Comparison of ENCODE assay signal across 8 cellular contexts in the genomic region with DNA sequence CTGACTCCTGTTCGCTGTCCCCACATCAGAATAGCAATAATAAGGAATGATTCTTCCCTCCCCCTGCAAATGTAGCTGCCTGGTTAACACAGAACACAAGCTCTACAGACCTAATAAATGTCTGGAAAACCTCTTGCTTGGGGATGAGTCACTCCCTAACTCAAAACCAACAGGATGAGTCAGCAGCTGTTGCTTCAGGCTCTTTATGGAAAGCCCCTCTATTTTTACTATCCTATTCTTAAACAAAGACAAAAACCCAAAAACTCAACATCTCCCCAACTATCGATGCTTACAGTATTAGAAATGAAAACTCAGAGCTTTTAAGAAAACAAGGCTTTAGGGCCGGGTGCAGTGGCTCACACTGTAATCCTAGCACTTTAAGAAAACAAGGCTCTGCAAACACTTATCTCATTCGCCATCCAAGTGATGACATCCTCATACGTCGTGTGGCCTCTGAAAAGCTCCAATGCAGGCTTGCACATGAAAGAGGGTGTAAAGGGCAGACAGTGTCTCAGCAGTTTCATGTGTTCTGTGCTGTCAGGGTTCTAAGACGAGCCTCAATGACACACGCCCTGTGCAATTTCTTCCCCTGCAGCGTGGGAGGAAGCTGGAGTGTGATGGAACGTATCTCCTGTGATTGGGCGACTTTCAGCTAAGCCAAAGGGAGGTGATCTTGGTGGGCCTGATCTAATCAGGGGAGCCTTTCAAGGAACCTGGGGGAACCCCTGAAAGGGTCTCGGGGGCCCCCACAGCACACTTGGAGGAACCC.
A peak's percentile ranks its signal among the peaks of the same experiment; 100 is the strongest.
DNase-seq lines count a peak whose midpoint lies in the region; ATAC-seq and TF ChIP-seq lines count a peak whose summit lies in the region.

No MANE protein-coding gene starts in this region.

- H3K27ac ChIP-seq in colonic mucosa = peak overlapping the region; percentile 83
- H3K27ac ChIP-seq in mesodermal cell (ENCODE audit: low read depth, low read length, severe bottlenecking) = peak overlapping the region; percentile 100

- 64 to 65% methylated on average over 10 of the region's 12 CpGs for WGBS in mesodermal cell (ENCODE audit: insufficient coverage in 2 of 2), 2 experiments

- TF ChIP-seq CTCF in WTC11 (IDR thresholded peaks at IDR 0.05) (no peak), colonic mucosa (IDR thresholded peaks at IDR 0.05) (no peak)

- intact Hi-C loops in colonic mucosa (cut with DNase I) = no loop called here

- CTCF ChIA-PET in WTC11 (lab: Charles Lee) = interaction anchor here (0.5 to 1.8 kb wide), 6 partner anchors 18 to 77 kb away, joined by 3 to 11 read pairs (median 4); no protein-coding TSS in a partner anchor

- peaks cover 3% of the 10 kb centered on the region; the same call in 1 of the 2 replicates for H3K9me3 Mint-ChIP-seq in WTC11

- no peaks in the 10 kb centered on the region for H3K36me3 ChIP-seq in colonic mucosa
- peaks cover 42% of the 10 kb centered on the region for H3K36me3 ChIP-seq in mesodermal cell (ENCODE audit: control insufficient read depth, insufficient read depth, low read length)

- H3K4me3 ChIP-seq in colonic mucosa (no peak overlapping the region), mesodermal cell (ENCODE audit: extremely low read depth, insufficient read depth, low read length, poor library complexity, severe bottlenecking) (no peak overlapping the region)

- peaks cover 24% of the 10 kb centered on the region for H3K4me1 ChIP-seq in colonic mucosa
- H3K4me1 ChIP-seq in mesodermal cell (ENCODE audit: control insufficient read depth, insufficient read depth, low read length, poor library complexity, severe bottlenecking) = peaks cover 46% of the 10 kb centered on the region

- no peaks in the 10 kb centered on the region for H3K9me3 ChIP-seq in colonic mucosa
- peaks cover 11% of the 10 kb centered on the region for H3K9me3 ChIP-seq in mesodermal cell (ENCODE audit: control insufficient read depth, low read length)

- H3K27me3 Mint-ChIP-seq in WTC11 (ENCODE audit: low read depth) = no peaks in the 10 kb centered on the region

- H3K4me1 Mint-ChIP-seq in WTC11 = peaks cover 43% of the 10 kb centered on the region

- H3K27me3 ChIP-seq in colonic mucosa = no peaks in the 10 kb centered on the region

- DNase-seq in NCI-H146 (lab: John Stamatoyannopoulos, UW) (peak; percentile 23), NCI-H146 treated with DMSO at 0.1 percent for 48 hours (lab: John Stamatoyannopoulos, UW; ENCODE audit: unreplicated experiment) (no peak), MV-4-11 (lab: John Stamatoyannopoulos, UW) (peak; percentile 90), WTC11 (ENCODE audit: low spot score) (no peak), colonic mucosa (peak; percentile 45)
- peak; percentile 48 for DNase-seq in stimulated activated CD8-positive, alpha-beta memory T cell treated with anti-CD3 and anti-CD28 coated beads, Interleukin-4, amount 100 ng/mL, for 24 hours (ENCODE audit: low read depth)

- H3K9ac ChIP-seq in colonic mucosa (ENCODE audit: low read depth in 2 of 2, low read length in 2 of 2) = no peak overlapping the region

- ATAC-seq in HG02571 (IDR thresholded peaks at IDR 0.05; ENCODE audit: unreplicated experiment) (peak; percentile 77), WTC11 (no peak)

- peak overlapping the region; percentile 21 for H3K27ac Mint-ChIP-seq in WTC11

- POLR2A ChIA-PET in WTC11 (lab: Charles Lee) = no interaction called here

- H3K4me3 Mint-ChIP-seq in WTC11 = no peak overlapping the region

- peaks cover 32% of the 10 kb centered on the region for H3K36me3 Mint-ChIP-seq in WTC11

TF ChIP-seq in WTC11, 78 proteins besides CTCF, POLR2A, EP300 and RAD21:
- TF ChIP-seq GABPB1 (CRISPR knock-in tag; IDR thresholded peaks at IDR 0.05) (peak; percentile 31; the same call in 1 of the 2 replicates), ERG (CRISPR knock-in tag; IDR thresholded peaks at IDR 0.05) (no peak)
TF ChIP-seq in WTC11: peak in this region for 1.

Comparison
In these comparisons a context has a peak if more than half of its experiments do, and no peak if none do; other contexts are left out.
1. DNase-seq: peak in NCI-H146 (single experiment), MV-4-11 (single experiment), colonic mucosa (single experiment) and stimulated activated CD8-positive, alpha-beta memory T cell treated with anti-CD3 and anti-CD28 coated beads, Interleukin-4, amount 100 ng/mL, for 24 hours (single experiment); none in NCI-H146 treated with DMSO at 0.1 percent for 48 hours (single experiment) and WTC11 (single experiment).